In the genomic region with DNA sequence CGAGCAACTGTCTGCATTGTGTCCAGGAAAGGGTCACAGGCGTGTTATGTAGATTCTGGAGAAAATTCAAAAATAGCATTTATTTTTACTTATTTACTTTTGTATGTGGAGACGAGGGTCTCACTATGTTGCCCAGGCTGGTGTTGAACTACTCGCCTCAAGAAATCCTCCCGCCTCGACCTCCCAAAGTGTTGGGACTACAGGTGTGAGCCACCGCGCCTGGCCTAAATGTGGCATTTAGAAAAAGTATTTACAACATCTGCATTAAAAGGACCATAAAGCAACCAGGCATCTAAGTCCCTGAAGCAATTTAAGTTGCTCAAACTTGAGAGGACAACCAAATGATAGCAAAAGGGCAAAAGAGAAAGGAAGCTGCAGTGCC, we compare ENCODE assay signal across 7 cellular contexts. TPM values are rescaled to one million over a fixed set of nuclear protein-coding genes. Genes with fewer than 3 reads are reported as not detected.
A peak's percentile ranks its signal among the peaks of the same experiment; 100 is the strongest.
DNase-seq lines count a peak whose midpoint lies in the region; ATAC-seq and TF ChIP-seq lines count a peak whose summit lies in the region.

No MANE protein-coding gene starts in this region.

- peak overlapping the region; percentile 95 for H3K27ac Mint-ChIP-seq in activated T-helper 1 cell treated with anti-CD3 and anti-CD28 coated beads, Interleukin-12 subunit alpha, Interleukin-12 subunit beta, Interleukin-2, Interleukin-4 antibody, amounts not matched to agents 30 ng/mL and 10 ng/mL and 1 ng/mL, durations not matched to agents 14 hours and 24 hours and 36 hours
- H3K27ac Mint-ChIP-seq in stimulated activated memory B cell treated with anti-CD40 and anti-IgM and Interleukin-4, amounts not matched to agents 10 μg/mL and 1 μg/mL and 100 μg/mL, for 72 hours: peak overlapping the region; percentile 99

- H3K4me1 ChIP-seq in iPS-18a (ENCODE audit: control insufficient read depth, low read depth, low read length): peaks cover 21% of the 10 kb centered on the region

- DNase-seq in HFF-Myc (ENCODE audit: extremely low read depth, low read depth) (no peak), erythroblast (lab: John Stamatoyannopoulos, UW) (no peak), NCI-H187 (lab: John Stamatoyannopoulos, UW) (no peak)
- no peak for DNase-seq in activated T-helper 1 cell treated with anti-CD3 and anti-CD28 coated beads, Interleukin-12 subunit alpha, Interleukin-12 subunit beta, Interleukin-2, Interleukin-4 antibody, amounts not matched to agents 30 ng/mL and 10 ng/mL and 1 ng/mL, durations not matched to agents 14 hours and 24 hours and 36 hours (ENCODE audit: low spot score)

- H3K4me1 Mint-ChIP-seq in activated T-helper 1 cell treated with anti-CD3 and anti-CD28 coated beads, Interleukin-12 subunit alpha, Interleukin-12 subunit beta, Interleukin-2, Interleukin-4 antibody, amounts not matched to agents 30 ng/mL and 10 ng/mL and 1 ng/mL, durations not matched to agents 14 hours and 24 hours and 36 hours (ENCODE audit: low read depth): peaks cover 42% of the 10 kb centered on the region
- peaks cover 38% of the 10 kb centered on the region for H3K4me1 Mint-ChIP-seq in stimulated activated memory B cell treated with anti-CD40 and anti-IgM and Interleukin-4, amounts not matched to agents 10 μg/mL and 1 μg/mL and 100 μg/mL, for 72 hours

- intact Hi-C loops in activated T-helper 1 cell treated with anti-CD3 and anti-CD28 coated beads, Interleukin-12 subunit alpha, Interleukin-12 subunit beta, Interleukin-2, Interleukin-4 antibody, amounts not matched to agents 30 ng/mL and 10 ng/mL and 1 ng/mL, durations not matched to agents 14 hours and 24 hours and 36 hours (cut with micrococcal nuclease): loop anchor here (1.0 to 10.0 kb wide), 12 partner anchors 8 to 2000 kb away; a partner anchor contains a TSS

- ATAC-seq in stimulated activated memory B cell treated with anti-CD40 and anti-IgM and Interleukin-4, amounts not matched to agents 10 μg/mL and 1 μg/mL and 100 μg/mL, for 72 hours: no peak
- no peak for ATAC-seq in HG03354 (IDR thresholded peaks at IDR 0.05; ENCODE audit: poor library complexity, severe bottlenecking, unreplicated experiment)

- H3K36me3 ChIP-seq in iPS-18a (ENCODE audit: control insufficient read depth, low read depth, low read length): peaks cover 33% of the 10 kb centered on the region

- no peaks in the 10 kb centered on the region for H3K27me3 Mint-ChIP-seq in activated T-helper 1 cell treated with anti-CD3 and anti-CD28 coated beads, Interleukin-12 subunit alpha, Interleukin-12 subunit beta, Interleukin-2, Interleukin-4 antibody, amounts not matched to agents 30 ng/mL and 10 ng/mL and 1 ng/mL, durations not matched to agents 14 hours and 24 hours and 36 hours (ENCODE audit: insufficient read depth)
- H3K27me3 Mint-ChIP-seq in stimulated activated memory B cell treated with anti-CD40 and anti-IgM and Interleukin-4, amounts not matched to agents 10 μg/mL and 1 μg/mL and 100 μg/mL, for 72 hours: no peaks in the 10 kb centered on the region

- H3K27ac ChIP-seq in iPS-18a (ENCODE audit: low read length): peak overlapping the region; percentile 99

- H3K9me3 Mint-ChIP-seq in activated T-helper 1 cell treated with anti-CD3 and anti-CD28 coated beads, Interleukin-12 subunit alpha, Interleukin-12 subunit beta, Interleukin-2, Interleukin-4 antibody, amounts not matched to agents 30 ng/mL and 10 ng/mL and 1 ng/mL, durations not matched to agents 14 hours and 24 hours and 36 hours: no peaks in the 10 kb centered on the region
- peaks cover 4% of the 10 kb centered on the region for H3K9me3 Mint-ChIP-seq in stimulated activated memory B cell treated with anti-CD40 and anti-IgM and Interleukin-4, amounts not matched to agents 10 μg/mL and 1 μg/mL and 100 μg/mL, for 72 hours

- peak overlapping the region; percentile 97 for H3K4me3 Mint-ChIP-seq in activated T-helper 1 cell treated with anti-CD3 and anti-CD28 coated beads, Interleukin-12 subunit alpha, Interleukin-12 subunit beta, Interleukin-2, Interleukin-4 antibody, amounts not matched to agents 30 ng/mL and 10 ng/mL and 1 ng/mL, durations not matched to agents 14 hours and 24 hours and 36 hours
- peak overlapping the region; percentile 92 for H3K4me3 Mint-ChIP-seq in stimulated activated memory B cell treated with anti-CD40 and anti-IgM and Interleukin-4, amounts not matched to agents 10 μg/mL and 1 μg/mL and 100 μg/mL, for 72 hours

- H3K4me3 ChIP-seq in HFF-Myc (replicated peaks; ENCODE audit: low read depth, low read length) (peak overlapping the region; percentile 77), iPS-18a (ENCODE audit: low read length) (peak overlapping the region; percentile 75)

- peak overlapping the region; percentile 98 for H3K9ac ChIP-seq in iPS-18a (ENCODE audit: low read length)

- TF ChIP-seq CTCF in HFF-Myc (IDR thresholded peaks at IDR 0.05; ENCODE audit: low read depth, low read length, missing control alignments): no peak

- no peak for TF ChIP-seq POLR2A in erythroblast (IDR thresholded peaks at IDR 0.05; ENCODE audit: low read length)

- no peaks in the 10 kb centered on the region for H3K9me3 ChIP-seq in iPS-18a (ENCODE audit: control insufficient read depth, low read depth, low read length)

- no peaks in the 10 kb centered on the region for H3K27me3 ChIP-seq in iPS-18a (ENCODE audit: control insufficient read depth, insufficient read depth, low read length)

- peaks cover 56% of the 10 kb centered on the region for H3K36me3 Mint-ChIP-seq in activated T-helper 1 cell treated with anti-CD3 and anti-CD28 coated beads, Interleukin-12 subunit alpha, Interleukin-12 subunit beta, Interleukin-2, Interleukin-4 antibody, amounts not matched to agents 30 ng/mL and 10 ng/mL and 1 ng/mL, durations not matched to agents 14 hours and 24 hours and 36 hours (ENCODE audit: low read depth)
- peaks cover 60% of the 10 kb centered on the region for H3K36me3 Mint-ChIP-seq in stimulated activated memory B cell treated with anti-CD40 and anti-IgM and Interleukin-4, amounts not matched to agents 10 μg/mL and 1 μg/mL and 100 μg/mL, for 72 hours

RNA-seq across cellular contexts. Expression of a gene that starts 0.6 kb away (rescaled TPM):
- total RNA-seq in activated T-helper 1 cell treated with anti-CD3 and anti-CD28 coated beads, Interleukin-12 subunit alpha, Interleukin-12 subunit beta, Interleukin-2, Interleukin-4 antibody, amounts not matched to agents 30 ng/mL and 10 ng/mL and 1 ng/mL, durations not matched to agents 14 hours and 24 hours and 36 hours: 11.7 and 14.2 TPM in 2 replicates

RNA-seq across cellular contexts. Expression of a gene that starts 0.8 kb away (rescaled TPM):
- 679 and 691 TPM in 2 replicates for total RNA-seq in activated T-helper 1 cell treated with anti-CD3 and anti-CD28 coated beads, Interleukin-12 subunit alpha, Interleukin-12 subunit beta, Interleukin-2, Interleukin-4 antibody, amounts not matched to agents 30 ng/mL and 10 ng/mL and 1 ng/mL, durations not matched to agents 14 hours and 24 hours and 36 hours
